In genomic region chr6:39686980-39687379, GRCh38 we compare ENCODE assay signal across 1 cellular context.
TF ChIP-seq lines count a peak whose summit lies in the region.

No MANE protein-coding gene starts in this region.

TF ChIP-seq in HepG2, 621 proteins besides CTCF, POLR2A, EP300 and RAD21 (continued from another document):
- TF ChIP-seq HNF1A (IDR thresholded peaks at IDR 0.05; ENCODE audit: low read depth) = no peak
- no peak for TF ChIP-seq HNF1A (CRISPR knock-in tag; IDR thresholded peaks at IDR 0.05; ENCODE audit: borderline replicate concordance)
- TF ChIP-seq MTF2 (CRISPR knock-in tag; IDR thresholded peaks at IDR 0.05; ENCODE audit: borderline replicate concordance) = no peak
- TF ChIP-seq CENPT (CRISPR knock-in tag; IDR thresholded peaks at IDR 0.05; ENCODE audit: low read depth) = no peak
- TF ChIP-seq THAP8 (CRISPR knock-in tag; IDR thresholded peaks at IDR 0.05; ENCODE audit: borderline replicate concordance) = no peak
- TF ChIP-seq KDM2A (CRISPR knock-in tag; IDR thresholded peaks at IDR 0.05; ENCODE audit: borderline replicate concordance, low read depth) = no peak
